In the genomic region with DNA sequence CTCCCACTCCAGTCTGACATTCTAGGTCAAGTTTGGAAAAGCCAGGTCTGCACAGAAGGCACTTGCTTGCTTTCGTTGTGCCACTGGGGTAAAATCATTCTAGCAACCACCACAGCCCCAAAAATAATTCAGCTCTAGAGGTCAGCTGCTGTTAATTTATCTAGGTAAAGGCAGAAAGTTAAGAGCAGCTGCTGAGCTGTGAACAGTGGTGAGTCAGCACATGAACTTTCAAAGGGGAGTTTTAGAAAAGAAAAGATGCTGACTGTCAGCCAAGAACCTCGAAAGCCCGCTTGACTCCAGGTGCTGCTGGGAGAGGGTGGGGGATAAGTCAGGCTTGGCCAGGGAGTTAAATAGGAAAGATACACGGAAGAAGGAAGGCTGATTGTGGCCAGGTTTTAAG, we compare ENCODE assay signal across 1 cellular context.
TF ChIP-seq lines count a peak whose summit lies in the region.

No MANE protein-coding gene starts in this region.

TF ChIP-seq in GM12878, 131 proteins besides CTCF, POLR2A, EP300 and RAD21 (continued from another document):
- TF ChIP-seq IKZF1 (conservative IDR thresholded peaks at IDR 0.05) (peak; percentile 48; the same call in 1 of the 2 replicates), BCL11A (IDR thresholded peaks at IDR 0.05; ENCODE audit: low read depth, low read length) (peak; percentile 44; the same call in 1 of the 2 replicates), SREBF2 (IDR thresholded peaks at IDR 0.05; ENCODE audit: low read length) (no peak), SIN3A (IDR thresholded peaks at IDR 0.05; ENCODE audit: low read depth, low read length) (no peak), SUPT20H (IDR thresholded peaks at IDR 0.05; ENCODE audit: borderline replicate concordance, control insufficient read depth, low read depth, low read length) (no peak), ZNF384 (IDR thresholded peaks at IDR 0.05; ENCODE audit: borderline replicate concordance, low read depth, low read length) (no peak), RUNX3 (IDR thresholded peaks at IDR 0.05; ENCODE audit: low read length) (peak; percentile 56), ZNF217 (IDR thresholded peaks at IDR 0.05) (no peak), NFXL1 (IDR thresholded peaks at IDR 0.05; ENCODE audit: borderline replicate concordance) (no peak), NR2F1 (conservative IDR thresholded peaks at IDR 0.05) (peak; percentile 78), SPI1 (IDR thresholded peaks at IDR 0.05; ENCODE audit: borderline replicate concordance, insufficient read depth, low read depth, low read length) (no peak), TARDBP (IDR thresholded peaks at IDR 0.05; ENCODE audit: borderline replicate concordance) (no peak), SMARCA5 (IDR thresholded peaks at IDR 0.05) (no peak), MTA2 (IDR thresholded peaks at IDR 0.05; ENCODE audit: low read depth) (peak; percentile 56), ATF3 (IDR thresholded peaks at IDR 0.05; ENCODE audit: borderline replicate concordance, extremely low read depth, low read depth, low read length) (no peak), MXI1 (IDR thresholded peaks at IDR 0.05; ENCODE audit: low read depth, low read length) (no peak), DPF2 (IDR thresholded peaks at IDR 0.05) (no peak; the same call in 1 of the 2 replicates), PML (IDR thresholded peaks at IDR 0.05; ENCODE audit: low read length) (no peak), TCF12 (IDR thresholded peaks at IDR 0.05; ENCODE audit: low read depth, low read length) (peak; percentile 71), PKNOX1 (IDR thresholded peaks at IDR 0.05) (0 out of 2 replicates have a peak, but pooled peaks have one; percentile 27), ESRRA (IDR thresholded peaks at IDR 0.05; ENCODE audit: low read length) (no peak), KAT2A (conservative IDR thresholded peaks at IDR 0.05; ENCODE audit: control insufficient read depth, low read depth, low read length) (no peak), IKZF2 (IDR thresholded peaks at IDR 0.05) (peak; percentile 29 to 35; a peak in 2 of 4 replicates), BHLHE40 (IDR thresholded peaks at IDR 0.05; ENCODE audit: borderline replicate concordance in 1 of 2, low read depth in 2 of 2, low read length in 1 of 2) (peak in 1 of 2 experiments; percentile 61; a peak in 2 of 4 replicates), CEBPB (IDR thresholded peaks at IDR 0.05; ENCODE audit: borderline replicate concordance in 1 of 2, low read depth in 2 of 2, low read length in 2 of 2) (no peak)
- TF ChIP-seq, protein P1, sequence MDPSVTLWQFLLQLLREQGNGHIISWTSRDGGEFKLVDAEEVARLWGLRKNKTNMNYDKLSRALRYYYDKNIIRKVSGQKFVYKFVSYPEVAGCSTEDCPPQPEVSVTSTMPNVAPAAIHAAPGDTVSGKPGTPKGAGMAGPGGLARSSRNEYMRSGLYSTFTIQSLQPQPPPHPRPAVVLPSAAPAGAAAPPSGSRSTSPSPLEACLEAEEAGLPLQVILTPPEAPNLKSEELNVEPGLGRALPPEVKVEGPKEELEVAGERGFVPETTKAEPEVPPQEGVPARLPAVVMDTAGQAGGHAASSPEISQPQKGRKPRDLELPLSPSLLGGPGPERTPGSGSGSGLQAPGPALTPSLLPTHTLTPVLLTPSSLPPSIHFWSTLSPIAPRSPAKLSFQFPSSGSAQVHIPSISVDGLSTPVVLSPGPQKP (IDR thresholded peaks at IDR 0.05; ENCODE audit: low read depth, low read length): no peak
- TF ChIP-seq, protein P2, sequence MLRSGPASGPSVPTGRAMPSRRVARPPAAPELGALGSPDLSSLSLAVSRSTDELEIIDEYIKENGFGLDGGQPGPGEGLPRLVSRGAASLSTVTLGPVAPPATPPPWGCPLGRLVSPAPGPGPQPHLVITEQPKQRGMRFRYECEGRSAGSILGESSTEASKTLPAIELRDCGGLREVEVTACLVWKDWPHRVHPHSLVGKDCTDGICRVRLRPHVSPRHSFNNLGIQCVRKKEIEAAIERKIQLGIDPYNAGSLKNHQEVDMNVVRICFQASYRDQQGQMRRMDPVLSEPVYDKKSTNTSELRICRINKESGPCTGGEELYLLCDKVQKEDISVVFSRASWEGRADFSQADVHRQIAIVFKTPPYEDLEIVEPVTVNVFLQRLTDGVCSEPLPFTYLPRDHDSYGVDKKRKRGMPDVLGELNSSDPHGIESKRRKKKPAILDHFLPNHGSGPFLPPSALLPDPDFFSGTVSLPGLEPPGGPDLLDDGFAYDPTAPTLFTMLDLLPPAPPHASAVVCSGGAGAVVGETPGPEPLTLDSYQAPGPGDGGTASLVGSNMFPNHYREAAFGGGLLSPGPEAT (IDR thresholded peaks at IDR 0.05; ENCODE audit: low read depth): peak; percentile 67
